Comparison of ENCODE assay signal across 9 cellular contexts in the genomic region with DNA sequence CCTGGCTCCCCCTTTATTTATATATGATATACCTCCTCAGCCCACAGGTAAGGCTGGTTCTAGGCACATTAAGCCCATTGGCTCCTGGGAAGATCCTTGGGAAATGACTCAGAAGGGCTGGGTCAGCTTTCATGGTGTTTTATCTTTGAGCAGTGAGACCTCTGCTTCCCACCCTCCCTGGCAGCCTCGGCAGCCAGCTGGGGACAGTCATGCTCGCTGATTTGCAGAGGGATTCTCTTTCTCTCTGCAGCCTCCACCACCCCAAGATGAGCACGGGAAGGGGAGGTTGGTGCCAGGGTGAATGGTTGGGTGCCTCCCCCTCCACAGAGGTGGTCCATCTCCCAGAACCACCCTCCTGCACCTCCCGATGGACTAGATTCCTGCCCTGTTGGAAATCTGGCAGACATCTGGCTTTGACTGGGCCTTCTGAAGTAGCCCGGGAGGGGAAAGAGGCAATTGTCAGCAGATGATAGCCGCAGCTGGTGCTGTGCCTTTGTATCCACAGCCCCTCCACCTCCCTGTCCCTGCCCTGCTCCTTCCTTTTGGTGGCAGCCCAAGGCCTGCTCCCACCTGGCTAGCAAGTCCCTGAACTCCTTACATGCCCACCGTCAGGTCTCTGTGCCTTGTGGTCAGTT. TPM values are rescaled to one million over a fixed set of nuclear protein-coding genes. Genes with fewer than 3 reads are reported as not detected.
DNase-seq lines count a peak whose midpoint lies in the region; ATAC-seq, FAIRE-seq and TF ChIP-seq lines count a peak whose summit lies in the region.
"Had no signal": no experiment of that assay in that cellular context is flagged by ENCODE, and none has a peak within 500 bp of the region (broad histone marks: within the 10 kb centered on the region; RNA-seq: fewer than 3 reads in every experiment).

No MANE protein-coding gene starts in this region.

- POLR2A ChIA-PET in A549 (lab: Yijun Ruan, JAX): interaction anchor here (0.8 to 2.7 kb wide), 4 partner anchors 8 to 25 kb away, joined by 3 to 12 read pairs (median 6); a partner anchor contains a TSS

- peaks cover 38% of the 10 kb centered on the region for H3K4me1 Mint-ChIP-seq in chondrocyte (ENCODE audit: low read depth)

- DNase-seq in A549 (ENCODE audit: low read depth in 1 of 2, low spot score in 1 of 2): peak; percentile 85
- DNase-seq in NCI-H1092 (lab: John Stamatoyannopoulos, UW): peak; percentile 51
- DNase-seq in chondrocyte (ENCODE audit: low spot score): no peak
- DNase-seq in lung (ENCODE audit: low spot score): no peak
- DNase-seq in NK-92 (lab: John Stamatoyannopoulos, UW; ENCODE audit: unreplicated experiment): no peak
- DNase-seq in stimulated activated naive CD8-positive, alpha-beta T cell treated with anti-CD3 and anti-CD28 coated beads, Interleukin-15, Interleukin-2, amounts not matched to agents 100 U/mL and 50 U/mL, for 24 hours: no peak
- DNase-seq in kidney: no peak
- DNase-seq: CD4-positive, CD25-positive, alpha-beta regulatory T cell had no signal

- H3K27me3 ChIP-seq in lung (ENCODE audit: control insufficient read depth, insufficient read depth): no peaks in the 10 kb centered on the region

- no peaks in the 10 kb centered on the region for H3K9me3 Mint-ChIP-seq in chondrocyte (ENCODE audit: low read depth)

- H3K4me1 ChIP-seq in A549 (peaks cover 95% of the 10 kb centered on the region), lung (ENCODE audit: control insufficient read depth in 2 of 2, insufficient read depth in 2 of 2, low read length in 2 of 2) (peaks cover 9 to 19% of the 10 kb centered on the region in 2 donors), kidney (ENCODE audit: control insufficient read depth in 1 of 2, insufficient read depth in 1 of 2, low read depth in 1 of 2, low read length in 2 of 2) (peaks cover 2 to 4% of the 10 kb centered on the region in 2 donors)

- H3K9me3 ChIP-seq in A549 (no peaks in the 10 kb centered on the region), lung (ENCODE audit: control insufficient read depth in 2 of 2, insufficient read depth in 1 of 2, low read length in 1 of 2) (no peaks in the 10 kb centered on the region), kidney (ENCODE audit: control insufficient read depth in 1 of 2, low read length in 2 of 2) (no peaks in the 10 kb centered on the region)

- no peak for TF ChIP-seq CTCF in A549 (IDR thresholded peaks at IDR 0.05)
- TF ChIP-seq CTCF in chondrocyte (IDR thresholded peaks at IDR 0.05): no peak
- no peak for TF ChIP-seq CTCF in lung (IDR thresholded peaks at IDR 0.05; ENCODE audit: control extremely low read depth, extremely low read depth)
- no peak for TF ChIP-seq CTCF in kidney (IDR thresholded peaks at IDR 0.05; ENCODE audit: borderline replicate concordance, extremely low read depth, insufficient read depth)

- WGBS in A549 (ENCODE audit: missing lambda C conversion rate): 12% methylated on average over 5 of the region's 7 CpGs
- WGBS in lung, 2 donors: 70 to 79% methylated on average over 7 of the region's 7 CpGs

- CTCF ChIA-PET in A549 (lab: Yijun Ruan, JAX): interaction anchor here (1.1 to 48.3 kb wide), 5 partner anchors 9 to 26 kb away, joined by 5 to 774 read pairs (median 10); no protein-coding TSS in a partner anchor

- H3K27ac ChIP-seq in A549 (peak overlapping the region; percentile 93 to 98), lung (ENCODE audit: low read depth in 1 of 2, low read length in 1 of 2) (peak overlapping the region; percentile 44 to 56), kidney (ENCODE audit: low read depth in 2 of 2, low read length in 2 of 2) (no peak overlapping the region)

- H3K9ac ChIP-seq in kidney (ENCODE audit: low read length in 2 of 2): no peak overlapping the region

- no peak for TF ChIP-seq EP300 in A549 (IDR thresholded peaks at IDR 0.05)

- peak overlapping the region; percentile 85 for H3K27ac Mint-ChIP-seq in chondrocyte (ENCODE audit: unreplicated experiment)
- H3K27ac Mint-ChIP-seq: CD4-positive, CD25-positive, alpha-beta regulatory T cell had no signal

- no peaks in the 10 kb centered on the region for H3K27me3 Mint-ChIP-seq in chondrocyte (ENCODE audit: low read depth)

- FAIRE-seq in A549 (lab: Jason Lieb, UNC) (no peak), kidney (lab: Jason Lieb, UNC) (no peak)

- intact Hi-C loops in kidney (cut with DNase I): no loop called here

- no peaks in the 10 kb centered on the region for H3K36me3 ChIP-seq in lung (ENCODE audit: control insufficient read depth in 2 of 2, insufficient read depth in 2 of 2, low read length in 2 of 2)
- no peaks in the 10 kb centered on the region for H3K36me3 ChIP-seq in kidney (ENCODE audit: control insufficient read depth in 1 of 2, insufficient read depth in 2 of 2, low read length in 2 of 2)

- no peak for TF ChIP-seq POLR2A in A549 (IDR thresholded peaks at IDR 0.05; ENCODE audit: low read length)

- no peaks in the 10 kb centered on the region for H3K36me3 Mint-ChIP-seq in chondrocyte (ENCODE audit: low read depth)
- H3K36me3 Mint-ChIP-seq: CD4-positive, CD25-positive, alpha-beta regulatory T cell had no signal

- H3K4me3 Mint-ChIP-seq in chondrocyte (ENCODE audit: unreplicated experiment): no peak overlapping the region

- ATAC-seq in A549: peak; percentile 64 to 71
- ATAC-seq in lung (ENCODE audit: insufficient read depth, low FRiP score): no peak
- no peak for ATAC-seq in HG02610 (IDR thresholded peaks at IDR 0.05; ENCODE audit: unreplicated experiment)
- ATAC-seq in stimulated activated naive CD8-positive, alpha-beta T cell treated with anti-CD3 and anti-CD28 coated beads, Interleukin-15, Interleukin-2, amounts not matched to agents 100 U/mL and 50 U/mL, for 24 hours: no peak

- peak overlapping the region; percentile 14; the same call in 1 of the 3 replicates for H3K4me3 ChIP-seq in A549
- H3K4me3 ChIP-seq in lung: no peak overlapping the region
- no peak overlapping the region for H3K4me3 ChIP-seq in kidney (ENCODE audit: low read length in 2 of 2)

- H3K4me2 ChIP-seq in A549: peak overlapping the region; percentile 85

- TF ChIP-seq RAD21 in A549 (conservative IDR thresholded peaks at IDR 0.05 in 1 of 2, IDR thresholded peaks at IDR 0.05 in 1 of 2): no peak; a peak in 1 of 5 replicates

TF ChIP-seq in A549, 52 proteins besides CTCF, POLR2A, EP300 and RAD21 (continues in another document):
- TF ChIP-seq HOXA7 (CRISPR knock-in tag; IDR thresholded peaks at IDR 0.05): no peak
- TF ChIP-seq, protein P1, sequence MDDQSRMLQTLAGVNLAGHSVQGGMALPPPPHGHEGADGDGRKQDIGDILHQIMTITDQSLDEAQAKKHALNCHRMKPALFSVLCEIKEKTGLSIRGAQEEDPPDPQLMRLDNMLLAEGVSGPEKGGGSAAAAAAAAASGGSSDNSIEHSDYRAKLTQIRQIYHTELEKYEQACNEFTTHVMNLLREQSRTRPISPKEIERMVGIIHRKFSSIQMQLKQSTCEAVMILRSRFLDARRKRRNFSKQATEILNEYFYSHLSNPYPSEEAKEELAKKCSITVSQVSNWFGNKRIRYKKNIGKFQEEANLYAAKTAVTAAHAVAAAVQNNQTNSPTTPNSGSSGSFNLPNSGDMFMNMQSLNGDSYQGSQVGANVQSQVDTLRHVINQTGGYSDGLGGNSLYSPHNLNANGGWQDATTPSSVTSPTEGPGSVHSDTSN (IDR thresholded peaks at IDR 0.05): 0 out of 2 replicates have a peak, but pooled peaks have one; percentile 32
- no peak for TF ChIP-seq RCOR1 (IDR thresholded peaks at IDR 0.05; ENCODE audit: low read depth, low read length)
- no peak for TF ChIP-seq KDM5A (IDR thresholded peaks at IDR 0.05)
- TF ChIP-seq, protein P2, sequence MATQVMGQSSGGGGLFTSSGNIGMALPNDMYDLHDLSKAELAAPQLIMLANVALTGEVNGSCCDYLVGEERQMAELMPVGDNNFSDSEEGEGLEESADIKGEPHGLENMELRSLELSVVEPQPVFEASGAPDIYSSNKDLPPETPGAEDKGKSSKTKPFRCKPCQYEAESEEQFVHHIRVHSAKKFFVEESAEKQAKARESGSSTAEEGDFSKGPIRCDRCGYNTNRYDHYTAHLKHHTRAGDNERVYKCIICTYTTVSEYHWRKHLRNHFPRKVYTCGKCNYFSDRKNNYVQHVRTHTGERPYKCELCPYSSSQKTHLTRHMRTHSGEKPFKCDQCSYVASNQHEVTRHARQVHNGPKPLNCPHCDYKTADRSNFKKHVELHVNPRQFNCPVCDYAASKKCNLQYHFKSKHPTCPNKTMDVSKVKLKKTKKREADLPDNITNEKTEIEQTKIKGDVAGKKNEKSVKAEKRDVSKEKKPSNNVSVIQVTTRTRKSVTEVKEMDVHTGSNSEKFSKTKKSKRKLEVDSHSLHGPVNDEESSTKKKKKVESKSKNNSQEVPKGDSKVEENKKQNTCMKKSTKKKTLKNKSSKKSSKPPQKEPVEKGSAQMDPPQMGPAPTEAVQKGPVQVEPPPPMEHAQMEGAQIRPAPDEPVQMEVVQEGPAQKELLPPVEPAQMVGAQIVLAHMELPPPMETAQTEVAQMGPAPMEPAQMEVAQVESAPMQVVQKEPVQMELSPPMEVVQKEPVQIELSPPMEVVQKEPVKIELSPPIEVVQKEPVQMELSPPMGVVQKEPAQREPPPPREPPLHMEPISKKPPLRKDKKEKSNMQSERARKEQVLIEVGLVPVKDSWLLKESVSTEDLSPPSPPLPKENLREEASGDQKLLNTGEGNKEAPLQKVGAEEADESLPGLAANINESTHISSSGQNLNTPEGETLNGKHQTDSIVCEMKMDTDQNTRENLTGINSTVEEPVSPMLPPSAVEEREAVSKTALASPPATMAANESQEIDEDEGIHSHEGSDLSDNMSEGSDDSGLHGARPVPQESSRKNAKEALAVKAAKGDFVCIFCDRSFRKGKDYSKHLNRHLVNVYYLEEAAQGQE (IDR thresholded peaks at IDR 0.05): no peak
- no peak for TF ChIP-seq ZFP36 (IDR thresholded peaks at IDR 0.05; ENCODE audit: borderline replicate concordance, partially characterized antibody)
- 0 out of 2 replicates have a peak, but pooled peaks have one; percentile 44 for TF ChIP-seq HEYL (CRISPR knock-in tag; IDR thresholded peaks at IDR 0.05)
- TF ChIP-seq FOSL2 (IDR thresholded peaks at IDR 0.05): no peak
- peak; percentile 38 for TF ChIP-seq FOSL2 (CRISPR knock-in tag; IDR thresholded peaks at IDR 0.05)
- TF ChIP-seq MAFK (IDR thresholded peaks at IDR 0.05; ENCODE audit: partially characterized antibody): peak; percentile 24
- 0 out of 2 replicates have a peak, but pooled peaks have one; percentile 34 for TF ChIP-seq EHF (CRISPR knock-in tag; IDR thresholded peaks at IDR 0.05)
- no peak for TF ChIP-seq CBX2 (IDR thresholded peaks at IDR 0.05; ENCODE audit: borderline replicate concordance, low read depth)

RNA-seq across cellular contexts. Expression of a gene that starts 24.7 kb away (rescaled TPM):
- polyA plus RNA-seq in A549 (2011; rRNA removed) (21.2 and 26.8 TPM in 2 replicates), A549 (2017; fragmentation: RNase III; extraction: RNeasy Plus Mini Kit Qiagen cat#74134 plus additional on column Dnase treatment) (40.2 to 43.4 TPM (median 40.5 TPM) in 3 replicates), lung (10 to 100 TPM; 19.2 to 34.5 TPM), kidney (ENCODE audit: insufficient read depth, low read depth, low replicate concordance) (3.9 TPM)
- polyA plus RNA-seq in A549 (2012; cell fraction: cytosol; rRNA removed): 26.3 and 34.1 TPM in 2 replicates
- 60.6 and 73.2 TPM in 2 replicates for polyA plus RNA-seq in A549 (2012; cell fraction: nucleus; rRNA removed)
- polyA minus RNA-seq in A549 (2011; rRNA and poly(A)+ RNA removed): 20.8 and 29.5 TPM in 2 replicates
- total RNA-seq in chondrocyte (15.6 to 23.6 TPM (median 16.6 TPM) in 3 replicates), lung (10 to 100 TPM; 18.6 to 33.2 TPM), kidney (11.0 TPM)

Comparison
In these comparisons a context has a peak if more than half of its experiments do, and no peak if none do; other contexts are left out.
1. ATAC-seq: peak in A549 (2 of 2); none in lung (single experiment), HG02610 (single experiment) and stimulated activated naive CD8-positive, alpha-beta T cell treated with anti-CD3 and anti-CD28 coated beads, Interleukin-15, Interleukin-2, amounts not matched to agents 100 U/mL and 50 U/mL, for 24 hours (single experiment).
2. DNase-seq: peak in A549 (2 of 2) and NCI-H1092 (single experiment); none in chondrocyte (single experiment), lung (single experiment), NK-92 (single experiment), stimulated activated naive CD8-positive, alpha-beta T cell treated with anti-CD3 and anti-CD28 coated beads, Interleukin-15, Interleukin-2, amounts not matched to agents 100 U/mL and 50 U/mL, for 24 hours (single experiment) and kidney (single experiment).
3. H3K27ac ChIP-seq: peak in A549 (2 of 2) and lung (2 of 2); none in kidney (0 of 2).